Comparison of ENCODE assay signal across 8 cellular contexts in genomic region chr12:53006810-53007742, GRCh38. TPM values are rescaled to one million over a fixed set of nuclear protein-coding genes. Genes with fewer than 3 reads are reported as not detected.
DNase-seq lines count a peak whose midpoint lies in the region; ATAC-seq, FAIRE-seq and TF ChIP-seq lines count a peak whose summit lies in the region.

No MANE protein-coding gene starts in this region.

- H3K4me3 ChIP-seq in DND-41 (ENCODE audit: low read depth in 1 of 2, low read length in 2 of 2) (peak overlapping the region; percentile 78 to 88), endothelial cell of umbilical vein (replicated peaks in 1 of 3; ENCODE audit: insufficient read depth in 1 of 3, low read depth in 1 of 3, low read length in 3 of 3) (peak overlapping the region; percentile 31 to 85 (median 81))

- H3K27me3 ChIP-seq in DND-41 (ENCODE audit: insufficient read depth, low read length, poor library complexity) (no peaks in the 10 kb centered on the region), endothelial cell of umbilical vein (ENCODE audit: control insufficient read depth in 2 of 2, insufficient read depth in 2 of 2, low read length in 2 of 2) (no peaks in the 10 kb centered on the region)

- dilution Hi-C loops in endothelial cell of umbilical vein (cut with MboI; ENCODE audit: extremely low pct_ligation_motif_present, low sequenced_read_pairs): no loop called here

- intact Hi-C loops in endothelial cell of umbilical vein (cut with micrococcal nuclease): loop anchor here (2.0 to 10.0 kb wide), 2 partner anchors 58 to 882 kb away; partner anchors contain the start of gene KRT18

- no TSS peak for BruUV-seq in endothelial cell of umbilical vein (replicated peaks; lab: Mats Ljungman, UMichigan)

- H3K27ac ChIP-seq in DND-41 (ENCODE audit: low read length) (peak overlapping the region; percentile 96), endothelial cell of umbilical vein (ENCODE audit: insufficient read depth, low read depth, low read length) (peak overlapping the region; percentile 72)

- peak; percentile 87 for DNase-seq in DND-41
- DNase-seq in HK-2 (ENCODE audit: unreplicated experiment): peak; percentile 83
- DNase-seq in NOMO-1 treated with dmso at 0.1 percent for 144 hours (lab: John Stamatoyannopoulos, UW; ENCODE audit: unreplicated experiment): peak; percentile 58
- peak; percentile 80 for DNase-seq in activated CD8-positive, alpha-beta memory T cell treated with anti-CD3 and anti-CD28 coated beads, Interleukin-2, amount 50 U/mL, for 4 hours
- peak; percentile 67 for DNase-seq in endothelial cell of umbilical vein (ENCODE audit: low read depth, low spot score)
- peak; percentile 62 for DNase-seq in midbrain (lab: John Stamatoyannopoulos, UW)
- DNase-seq in stimulated activated CD8-positive, alpha-beta memory T cell treated with anti-CD3 and anti-CD28 coated beads, Interleukin-2, amount 100 ng/mL, for 1 hour (ENCODE audit: low read depth in 2 of 2): peak; percentile 48 to 59
- DNase-seq in retina: no peak

- H3K9ac ChIP-seq in DND-41 (ENCODE audit: low read depth, low read length): peak overlapping the region; percentile 92
- H3K9ac ChIP-seq in endothelial cell of umbilical vein (replicated peaks; ENCODE audit: extremely low read depth, insufficient read depth, low read length): peak overlapping the region; percentile 87

- H3K4me2 ChIP-seq in DND-41 (ENCODE audit: insufficient read depth, low read length) (peak overlapping the region; percentile 88), endothelial cell of umbilical vein (ENCODE audit: insufficient read depth, low read length) (peak overlapping the region; percentile 82)

- no peaks in the 10 kb centered on the region for H3K9me1 ChIP-seq in endothelial cell of umbilical vein (replicated peaks; ENCODE audit: control insufficient read depth, extremely low read depth, insufficient read depth, low read length)

- TF ChIP-seq CTCF in DND-41 (IDR thresholded peaks at IDR 0.05; ENCODE audit: borderline replicate concordance, extremely low read depth, low read length, poor library complexity, severe bottlenecking) (peak; percentile 3), endothelial cell of umbilical vein (IDR thresholded peaks at IDR 0.05; ENCODE audit: extremely low read depth in 1 of 2, insufficient read depth in 1 of 2, low read depth in 1 of 2, low read length in 2 of 2) (no peak)

- FAIRE-seq in endothelial cell of umbilical vein (lab: Jason Lieb, UNC): peak; percentile 53

- H2AFZ ChIP-seq in DND-41 (ENCODE audit: low read depth, low read length) (peak overlapping the region; percentile 80), endothelial cell of umbilical vein (ENCODE audit: low read depth, low read length) (no peak overlapping the region)

- H3K4me1 ChIP-seq in DND-41 (ENCODE audit: insufficient read depth, low read length): peaks cover 56% of the 10 kb centered on the region
- H3K4me1 ChIP-seq in endothelial cell of umbilical vein (ENCODE audit: control insufficient read depth, extremely low read depth, insufficient read depth, low read length): peaks cover 36% of the 10 kb centered on the region

- peak; percentile 56 for ATAC-seq in DND-41 (ENCODE audit: insufficient read depth, low read depth)

- H3K9me3 ChIP-seq in DND-41 (ENCODE audit: insufficient read depth, low read length, severe bottlenecking) (no peaks in the 10 kb centered on the region), endothelial cell of umbilical vein (replicated peaks; ENCODE audit: control insufficient read depth, insufficient read depth, low read length) (no peaks in the 10 kb centered on the region)

- peaks cover 39% of the 10 kb centered on the region for H3K36me3 ChIP-seq in DND-41 (ENCODE audit: insufficient read depth, low read length)
- H3K36me3 ChIP-seq in endothelial cell of umbilical vein (ENCODE audit: control insufficient read depth in 2 of 2, extremely low read depth in 1 of 2, insufficient read depth in 2 of 2, low read length in 2 of 2): no peaks in the 10 kb centered on the region

- peaks cover 63% of the 10 kb centered on the region for H3K79me2 ChIP-seq in DND-41 (ENCODE audit: insufficient read depth, low read length)
- H3K79me2 ChIP-seq in endothelial cell of umbilical vein (ENCODE audit: control insufficient read depth, insufficient read depth, low read length): peaks cover 58% of the 10 kb centered on the region

- H4K20me1 ChIP-seq in DND-41 (ENCODE audit: insufficient read depth, low read length) (peaks cover 56% of the 10 kb centered on the region), endothelial cell of umbilical vein (replicated peaks; ENCODE audit: control insufficient read depth, extremely low read depth, insufficient read depth, low read length) (peaks cover 19% of the 10 kb centered on the region)

- CTCF ChIA-PET in endothelial cell of umbilical vein (lab: Charles Lee): interaction anchor here (1.0 to 1.7 kb wide), 3 partner anchors 31 to 860 kb away, joined by 3 to 5 read pairs (median 3); no protein-coding TSS in a partner anchor

- POLR2A ChIA-PET in endothelial cell of umbilical vein (lab: Charles Lee): interaction anchor here (1.3 to 1.6 kb wide), 2 partner anchors 11 to 53 kb away, joined by 3 to 4 read pairs; no protein-coding TSS in a partner anchor

- TF ChIP-seq POLR2A in endothelial cell of umbilical vein (IDR thresholded peaks at IDR 0.05; ENCODE audit: low read depth, low read length): peak; percentile 28

TF ChIP-seq in endothelial cell of umbilical vein, 7 proteins besides CTCF, POLR2A, EP300 and RAD21:
- TF ChIP-seq POLR2AphosphoS5 (IDR thresholded peaks at IDR 0.05; ENCODE audit: insufficient read depth, low read depth, low read length) (peak; percentile 70), EZH2 (IDR thresholded peaks at IDR 0.05; ENCODE audit: borderline replicate concordance, low read depth, low read length, severe bottlenecking) (no peak), MYC (IDR thresholded peaks at IDR 0.05; ENCODE audit: low read depth, low read length) (peak; percentile 36)
TF ChIP-seq in endothelial cell of umbilical vein: peak in this region for 2.

RNA-seq across cellular contexts. Expression of gene EIF4B, which starts 0.8 kb away (rescaled TPM):
- 372 and 382 TPM in 2 replicates for total RNA-seq in endothelial cell of umbilical vein
- polyA plus RNA-seq in endothelial cell of umbilical vein: 169 and 233 TPM in 2 replicates
- 339 and 375 TPM in 2 replicates for polyA plus RNA-seq in endothelial cell of umbilical vein (2011; cell fraction: cytosol; rRNA removed)
- 236 and 267 TPM in 2 replicates for polyA plus RNA-seq in endothelial cell of umbilical vein (2011; cell fraction: nucleus; rRNA removed)
- polyA plus RNA-seq in endothelial cell of umbilical vein (2012): 268 and 415 TPM in 2 replicates
- polyA minus RNA-seq in endothelial cell of umbilical vein: 718 and 745 TPM in 2 replicates
- 585 TPM for polyA minus RNA-seq in endothelial cell of umbilical vein (2011; cell fraction: cytosol; rRNA and poly(A)+ RNA removed)
- 147 and 171 TPM in 2 replicates for polyA minus RNA-seq in endothelial cell of umbilical vein (2011; cell fraction: nucleus; rRNA and poly(A)+ RNA removed)

RNA-seq across cellular contexts. Expression of gene TNS2, which starts 42.8 kb away (rescaled TPM):
- 106 and 119 TPM in 2 replicates for total RNA-seq in endothelial cell of umbilical vein
- polyA plus RNA-seq in endothelial cell of umbilical vein: 84.5 and 119 TPM in 2 replicates
- 49.3 and 62.6 TPM in 2 replicates for polyA plus RNA-seq in endothelial cell of umbilical vein (2011; cell fraction: cytosol; rRNA removed)
- 356 and 431 TPM in 2 replicates for polyA plus RNA-seq in endothelial cell of umbilical vein (2011; cell fraction: nucleus; rRNA removed)
- 32.4 and 40.1 TPM in 2 replicates for polyA plus RNA-seq in endothelial cell of umbilical vein (2012)
- 104 and 105 TPM in 2 replicates for polyA minus RNA-seq in endothelial cell of umbilical vein
- polyA minus RNA-seq in endothelial cell of umbilical vein (2011; cell fraction: cytosol; rRNA and poly(A)+ RNA removed): 8.6 TPM
- polyA minus RNA-seq in endothelial cell of umbilical vein (2011; cell fraction: nucleus; rRNA and poly(A)+ RNA removed): 163 and 183 TPM in 2 replicates

RNA-seq across cellular contexts. Expression of gene KRT18, which starts 58.2 kb away (rescaled TPM):
- 233 and 235 TPM in 2 replicates for total RNA-seq in endothelial cell of umbilical vein
- 178 and 216 TPM in 2 replicates for polyA plus RNA-seq in endothelial cell of umbilical vein
- polyA plus RNA-seq in endothelial cell of umbilical vein (2011; cell fraction: cytosol; rRNA removed): 279 and 287 TPM in 2 replicates
- polyA plus RNA-seq in endothelial cell of umbilical vein (2011; cell fraction: nucleus; rRNA removed): 212 and 213 TPM in 2 replicates
- polyA plus RNA-seq in endothelial cell of umbilical vein (2012): 236 and 321 TPM in 2 replicates
- 162 and 170 TPM in 2 replicates for polyA minus RNA-seq in endothelial cell of umbilical vein
- 537 TPM for polyA minus RNA-seq in endothelial cell of umbilical vein (2011; cell fraction: cytosol; rRNA and poly(A)+ RNA removed)
- 50.7 and 51.4 TPM in 2 replicates for polyA minus RNA-seq in endothelial cell of umbilical vein (2011; cell fraction: nucleus; rRNA and poly(A)+ RNA removed)
